ENCODE assay signal across 8 cellular contexts in genomic region chr16:75420987-75421819, GRCh38. TPM values are rescaled to one million over a fixed set of nuclear protein-coding genes. Genes with fewer than 3 reads are reported as not detected.
DNase-seq lines count a peak whose midpoint lies in the region; ATAC-seq and TF ChIP-seq lines count a peak whose summit lies in the region.

No MANE protein-coding gene starts in this region.

- no peaks in the 10 kb centered on the region for H3K36me3 ChIP-seq in left lung

- DNase-seq in GM12865 (ENCODE audit: low read depth): peak; percentile 53
- DNase-seq in NCI-H82 treated with DMSO at 0.1 percent for 48 hours (lab: John Stamatoyannopoulos, UW; ENCODE audit: unreplicated experiment): peak; percentile 87
- DNase-seq in central memory CD4-positive, alpha-beta T cell: peak; percentile 5
- peak; percentile 77 to 88 for DNase-seq in left lung
- peak; percentile 54 for DNase-seq in stimulated activated naive CD8-positive, alpha-beta T cell treated with anti-CD3 and anti-CD28 coated beads, Interleukin-15, Interleukin-2, amounts not matched to agents 100 U/mL and 50 U/mL, for 24 hours
- no peak for DNase-seq in GM20000 (ENCODE audit: low spot score)
- DNase-seq in middle frontal gyrus (ENCODE audit: extremely low spot score, low spot score): no peak

- peaks cover 4 to 15% of the 10 kb centered on the region in 2 donors for H3K4me1 ChIP-seq in left lung

- H3K4me3 ChIP-seq in GM12865 (ENCODE audit: low read depth, low read length): no peak overlapping the region
- no peak overlapping the region for H3K4me3 ChIP-seq in left lung

- peak overlapping the region in 1 of 2 donors; percentile 48 for H3K27ac ChIP-seq in left lung

- ATAC-seq in HG02623 (IDR thresholded peaks at IDR 0.05; ENCODE audit: unreplicated experiment) (peak; percentile 77), left lung (peak; percentile 97)
- ATAC-seq in stimulated activated naive CD8-positive, alpha-beta T cell treated with anti-CD3 and anti-CD28 coated beads, Interleukin-15, Interleukin-2, amounts not matched to agents 100 U/mL and 50 U/mL, for 24 hours: peak; percentile 75

- H3K9me3 ChIP-seq in left lung: no peaks in the 10 kb centered on the region

- no peaks in the 10 kb centered on the region for H3K27me3 ChIP-seq in left lung

- intact Hi-C loops in left lung (cut with DNase I): no loop called here

- TF ChIP-seq CTCF in GM12865 (IDR thresholded peaks at IDR 0.05; ENCODE audit: insufficient read depth, low read depth, low read length, missing control alignments) (no peak), left lung (IDR thresholded peaks at IDR 0.05) (no peak), GM20000 (IDR thresholded peaks at IDR 0.05; ENCODE audit: extremely low read depth, missing control alignments) (no peak)

RNA-seq across cellular contexts. Expression of gene CFDP1, which starts 12.1 kb away (rescaled TPM):
- 10 to 100 TPM; 43.4 to 44.5 TPM for total RNA-seq in left lung

RNA-seq across cellular contexts. Expression of gene TMEM170A, which starts 43.3 kb away (rescaled TPM):
- total RNA-seq in left lung: 10 to 100 TPM; 20.2 to 30.9 TPM

Comparison
In these comparisons a context has a peak if more than half of its experiments do, and no peak if none do; other contexts are left out.
1. DNase-seq: peak in GM12865 (single experiment), NCI-H82 treated with DMSO at 0.1 percent for 48 hours (single experiment), central memory CD4-positive, alpha-beta T cell (single experiment), left lung (2 of 2) and stimulated activated naive CD8-positive, alpha-beta T cell treated with anti-CD3 and anti-CD28 coated beads, Interleukin-15, Interleukin-2, amounts not matched to agents 100 U/mL and 50 U/mL, for 24 hours (single experiment); none in GM20000 (single experiment) and middle frontal gyrus (single experiment).
2. Peak in every context shown above with its lines, with median percentiles within 50 percentile points of each other: ATAC-seq.